Comparison of ENCODE assay signal across 13 cellular contexts in genomic region chr1:231507476-231508355, GRCh38. TPM values are rescaled to one million over a fixed set of nuclear protein-coding genes. Genes with fewer than 3 reads are reported as not detected.
DNase-seq lines count a peak whose midpoint lies in the region; ATAC-seq and TF ChIP-seq lines count a peak whose summit lies in the region.
"Had no signal": no experiment of that assay in that cellular context is flagged by ENCODE, and none has a peak within 500 bp of the region (broad histone marks: within the 10 kb centered on the region; RNA-seq: fewer than 3 reads in every experiment).

No MANE protein-coding gene starts in this region.

- TF ChIP-seq CTCF in 22Rv1 (IDR thresholded peaks at IDR 0.05) (no peak), VCaP (conservative IDR thresholded peaks at IDR 0.05) (no peak)

- DNase-seq in T1000 (lab: John Stamatoyannopoulos, UW) (no peak), pons (ENCODE audit: low spot score) (no peak), mucosa of gallbladder (ENCODE audit: low spot score) (no peak), COLO829 (ENCODE audit: low spot score) (no peak)
- DNase-seq: central memory CD4-positive, alpha-beta T cell; H9; NCI-H146; SHP77 had no signal

- peak; percentile 43 for ATAC-seq in GM19324 (IDR thresholded peaks at IDR 0.05; ENCODE audit: low FRiP score, unreplicated experiment)
- ATAC-seq in HG02938 (IDR thresholded peaks at IDR 0.05; ENCODE audit: unreplicated experiment), result peak; percentile 72

- H3K27ac ChIP-seq in 22Rv1 (peak overlapping the region; percentile 62), VCaP (peak overlapping the region; percentile 69)
- H3K27ac ChIP-seq: KMS-11 had no signal

RNA-seq across cellular contexts. Expression of gene TSNAX, which starts 20.8 kb away (rescaled TPM):
- total RNA-seq in mucosa of gallbladder, result 31.7 TPM
